In the genomic region with DNA sequence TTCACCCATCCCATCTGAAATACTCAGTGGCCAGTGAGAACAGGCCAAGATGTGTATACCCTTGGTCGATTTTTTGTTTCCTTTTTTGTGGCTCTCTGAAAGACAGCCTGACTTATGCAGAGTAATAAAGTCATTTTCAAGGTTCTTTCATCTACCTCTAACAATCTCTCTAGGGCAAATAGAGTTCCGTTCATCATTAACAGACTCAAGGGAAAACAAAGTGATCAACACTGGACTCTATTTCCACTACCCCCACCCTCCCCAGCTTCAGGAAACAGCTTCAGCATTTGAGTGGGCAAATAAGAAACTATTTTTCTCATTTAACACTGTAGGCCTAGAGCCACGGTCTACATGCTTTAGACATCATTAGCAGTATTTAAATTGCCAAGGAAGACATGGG, we compare ENCODE assay signal across 15 cellular contexts. TPM values are rescaled to one million over a fixed set of nuclear protein-coding genes. Genes with fewer than 3 reads are reported as not detected.
DNase-seq lines count a peak whose midpoint lies in the region; ATAC-seq, FAIRE-seq and TF ChIP-seq lines count a peak whose summit lies in the region.
"Had no signal": no experiment of that assay in that cellular context is flagged by ENCODE, and none has a peak within 500 bp of the region (broad histone marks: within the 10 kb centered on the region; RNA-seq: fewer than 3 reads in every experiment).

No MANE protein-coding gene starts in this region.

- H3K36me3 ChIP-seq in left ventricle myocardium inferior = peaks cover 34% of the 10 kb centered on the region
- H3K36me3 ChIP-seq: neural progenitor cell had no signal

- H3K9me3 Mint-ChIP-seq in activated B cell treated with CpG ODN at 0.5 μM for 24 hours = peaks cover 3% of the 10 kb centered on the region
- no peaks in the 10 kb centered on the region for H3K9me3 Mint-ChIP-seq in stimulated activated effector memory CD8-positive, alpha-beta T cell treated with anti-CD3 and anti-CD28 coated beads, Interleukin-12 subunit alpha, Interleukin-12 subunit beta, amount 100 ng/mL, for 72 hours
- H3K9me3 Mint-ChIP-seq: activated naive CD4-positive, alpha-beta T cell treated with anti-CD3 and anti-CD28 coated beads, Interleukin-2, amount 50 U/mL, for 24 hours; neural progenitor cell had no signal

- H3K4me3 Mint-ChIP-seq in activated B cell treated with CpG ODN at 0.5 μM for 24 hours = no peak overlapping the region
- no peak overlapping the region for H3K4me3 Mint-ChIP-seq in stimulated activated effector memory CD8-positive, alpha-beta T cell treated with anti-CD3 and anti-CD28 coated beads, Interleukin-12 subunit alpha, Interleukin-12 subunit beta, amount 100 ng/mL, for 72 hours
- H3K4me3 Mint-ChIP-seq: activated naive CD4-positive, alpha-beta T cell treated with anti-CD3 and anti-CD28 coated beads, Interleukin-2, amount 50 U/mL, for 24 hours; IgD-negative memory B cell; neural progenitor cell had no signal

- H3K36me3 Mint-ChIP-seq in activated B cell treated with CpG ODN at 0.5 μM for 24 hours (ENCODE audit: low read depth) = peaks cover 28% of the 10 kb centered on the region
- peaks cover 36% of the 10 kb centered on the region for H3K36me3 Mint-ChIP-seq in stimulated activated effector memory CD8-positive, alpha-beta T cell treated with anti-CD3 and anti-CD28 coated beads, Interleukin-12 subunit alpha, Interleukin-12 subunit beta, amount 100 ng/mL, for 72 hours

- CTCF ChIA-PET in activated B cell treated with CpG ODN at 0.5 μM for 24 hours (lab: Charles Lee) = no interaction called here

- H3K27ac Mint-ChIP-seq in activated B cell treated with CpG ODN at 0.5 μM for 24 hours = peak overlapping the region; percentile 6
- peak overlapping the region; percentile 86 for H3K27ac Mint-ChIP-seq in stimulated activated effector memory CD8-positive, alpha-beta T cell treated with anti-CD3 and anti-CD28 coated beads, Interleukin-12 subunit alpha, Interleukin-12 subunit beta, amount 100 ng/mL, for 72 hours
- H3K27ac Mint-ChIP-seq: activated naive CD4-positive, alpha-beta T cell treated with anti-CD3 and anti-CD28 coated beads, Interleukin-2, amount 50 U/mL, for 24 hours; neural progenitor cell had no signal

- no peaks in the 10 kb centered on the region for H3K27me3 Mint-ChIP-seq in activated B cell treated with CpG ODN at 0.5 μM for 24 hours
- H3K27me3 Mint-ChIP-seq: activated naive CD4-positive, alpha-beta T cell treated with anti-CD3 and anti-CD28 coated beads, Interleukin-2, amount 50 U/mL, for 24 hours; IgD-negative memory B cell had no signal

- H3K9me3 ChIP-seq in left ventricle myocardium inferior (replicated peaks) = no peaks in the 10 kb centered on the region

- ATAC-seq in activated B cell treated with CpG ODN at 0.5 μM for 24 hours (ENCODE audit: low read depth) = no peak
- peak; percentile 43 for ATAC-seq in left lobe of liver
- ATAC-seq in stimulated activated effector memory CD8-positive, alpha-beta T cell treated with anti-CD3 and anti-CD28 coated beads, Interleukin-12 subunit alpha, Interleukin-12 subunit beta, amount 100 ng/mL, for 72 hours = no peak
- no peak for ATAC-seq in GM18870 (IDR thresholded peaks at IDR 0.05; ENCODE audit: unreplicated experiment)

- POLR2A ChIA-PET in activated B cell treated with CpG ODN at 0.5 μM for 24 hours (lab: Charles Lee) = interaction anchor here (3.3 kb wide), 1 partner anchor 16 kb away, joined by 43 read pairs; a partner anchor contains a TSS

- DNase-seq in HuH-7 (ENCODE audit: low spot score) = peak; percentile 12
- DNase-seq in activated B cell treated with CpG ODN at 0.5 μM for 24 hours = no peak
- no peak for DNase-seq in left lobe of liver (ENCODE audit: low spot score)
- DNase-seq in stimulated activated effector memory CD8-positive, alpha-beta T cell treated with anti-CD3 and anti-CD28 coated beads, Interleukin-12 subunit alpha, Interleukin-12 subunit beta, amount 100 ng/mL, for 72 hours (ENCODE audit: low spot score in 2 of 2) = no peak
- DNase-seq in left ventricle myocardium inferior = no peak
- no peak for DNase-seq in urothelium cell line (ENCODE audit: low spot score)
- DNase-seq: erythroblast, NCI-H2029, retina, SHP77 treated with DMSO at 0.1 percent for 48 hours had no signal

- H3K4me1 Mint-ChIP-seq in activated B cell treated with CpG ODN at 0.5 μM for 24 hours = peaks cover 48% of the 10 kb centered on the region
- peaks cover 9% of the 10 kb centered on the region for H3K4me1 Mint-ChIP-seq in stimulated activated effector memory CD8-positive, alpha-beta T cell treated with anti-CD3 and anti-CD28 coated beads, Interleukin-12 subunit alpha, Interleukin-12 subunit beta, amount 100 ng/mL, for 72 hours

- H3K4me3 ChIP-seq in left ventricle myocardium inferior = no peak overlapping the region
- H3K4me3 ChIP-seq: GM23248, neural progenitor cell had no signal

- no peak overlapping the region for H3K27ac ChIP-seq in left ventricle myocardium inferior (replicated peaks)
- H3K27ac ChIP-seq: neural progenitor cell had no signal

- no peaks in the 10 kb centered on the region for H3K27me3 ChIP-seq in left ventricle myocardium inferior (ENCODE audit: low read depth)
- H3K27me3 ChIP-seq: neural progenitor cell had no signal

- peaks cover 47% of the 10 kb centered on the region for H3K4me1 ChIP-seq in left ventricle myocardium inferior

- no peak for FAIRE-seq in urothelium cell line (lab: Jason Lieb, UNC)

- intact Hi-C loops in activated B cell treated with CpG ODN at 0.5 μM for 24 hours (cut with micrococcal nuclease) = loop anchor here (5.0 kb wide), 1 partner anchor 403 kb away; no protein-coding TSS in a partner anchor
- intact Hi-C loops in left ventricle myocardium inferior (cut with micrococcal nuclease) = no loop called here

- TF ChIP-seq CTCF in activated B cell treated with CpG ODN at 0.5 μM for 24 hours (IDR thresholded peaks at IDR 0.05) (no peak), left ventricle myocardium inferior (IDR thresholded peaks at IDR 0.05; ENCODE audit: borderline replicate concordance) (no peak)

RNA-seq across cellular contexts. Expression of a gene that starts 15.9 kb away (rescaled TPM):
- total RNA-seq in activated B cell treated with CpG ODN at 0.5 μM for 24 hours (43.9 and 49.1 TPM in 2 replicates), left lobe of liver (13.0 TPM), left ventricle myocardium inferior (9.2 TPM)
